1 cellular context compared by ENCODE assay signal in genomic region chr15:92934706-92935105, GRCh38.
TF ChIP-seq lines count a peak whose summit lies in the region.

No MANE protein-coding gene starts in this region.

TF ChIP-seq in HepG2, 621 proteins besides CTCF, POLR2A, EP300 and RAD21:
- TF ChIP-seq ZNF142 (CRISPR knock-in tag; IDR thresholded peaks at IDR 0.05) (no peak), CREB1 (IDR thresholded peaks at IDR 0.05) (no peak), CREB1 (CRISPR knock-in tag; IDR thresholded peaks at IDR 0.05) (no peak), ZNF362 (CRISPR knock-in tag; IDR thresholded peaks at IDR 0.05; ENCODE audit: borderline replicate concordance) (0 out of 2 replicates have a peak, but pooled peaks have one; percentile 47)
